8 cellular contexts compared by ENCODE assay signal in genomic region chr16:18521445-18522181, GRCh38. TPM values are rescaled to one million over a fixed set of nuclear protein-coding genes. Genes with fewer than 3 reads are reported as not detected.
DNase-seq lines count a peak whose midpoint lies in the region; ATAC-seq, FAIRE-seq and TF ChIP-seq lines count a peak whose summit lies in the region.
"Not testable (repeated sequence)": the region's sequence is repeated elsewhere in the genome, so short reads cannot be mapped to it uniquely, and the experiment has no call there.

No MANE protein-coding gene starts in this region.

- H3K4me2 ChIP-seq in HepG2 (ENCODE audit: low read depth, low read length): not testable (repeated sequence)

- not testable (repeated sequence) for TF ChIP-seq CTCF in body of pancreas (IDR thresholded peaks at IDR 0.05); heart right ventricle (IDR thresholded peaks at IDR 0.05); HepG2 (CRISPR knock-in tag; IDR thresholded peaks at IDR 0.05); mucosa of descending colon (IDR thresholded peaks at IDR 0.05)

- not testable (repeated sequence) for H3K36me3 ChIP-seq in body of pancreas (replicated peaks in 1 of 2; ENCODE audit: insufficient read depth in 1 of 2, low read depth in 2 of 2); heart right ventricle; HepG2 (replicated peaks in 1 of 2; ENCODE audit: control insufficient read depth in 1 of 2, insufficient read depth in 2 of 2, low read length in 2 of 2); mucosa of descending colon (ENCODE audit: low read depth)

- H4K20me1 ChIP-seq in HepG2 (ENCODE audit: insufficient read depth, low read length): not testable (repeated sequence)

- CTCF ChIA-PET in HepG2 (lab: Yijun Ruan, JAX; ENCODE audit: low intra/inter-chr PET ratio, low total read pairs): not testable (repeated sequence)

- H3K27ac ChIP-seq in body of pancreas; heart right ventricle; HepG2 (ENCODE audit: extremely low read length, insufficient read depth, low read length): not testable (repeated sequence)

- H2AFZ ChIP-seq in HepG2 (ENCODE audit: low read length): not testable (repeated sequence)

- FAIRE-seq in HepG2 (lab: Jason Lieb, UNC): peak; percentile 30

- not testable (repeated sequence) for H3K9me3 ChIP-seq in body of pancreas; heart right ventricle; HepG2 (ENCODE audit: low read length); mucosa of descending colon

- not testable (repeated sequence) for H3K9ac ChIP-seq in HepG2 (ENCODE audit: insufficient read depth, low read depth, low read length)

- TF ChIP-seq RAD21 in HepG2 (CRISPR knock-in tag; IDR thresholded peaks at IDR 0.05): not testable (repeated sequence)

- H3K79me2 ChIP-seq in HepG2 (ENCODE audit: insufficient read depth, low read length): not testable (repeated sequence)

- not testable (repeated sequence) for TF ChIP-seq POLR2A in body of pancreas (IDR thresholded peaks at IDR 0.05); HepG2 (IDR thresholded peaks at IDR 0.05; ENCODE audit: insufficient read depth in 1 of 2, low read depth in 2 of 2, low read length in 2 of 2)

- no CpG with 5 or more reads among the region's 15 CpGs for WGBS in body of pancreas, 2 donors
- WGBS in heart right ventricle, 2 donors: no CpG with 5 or more reads among the region's 15 CpGs
- WGBS in HepG2 (ENCODE audit: low lambda C conversion rate): no CpG with 5 or more reads among the region's 15 CpGs

- not testable (repeated sequence) for BruUV-seq in HepG2 (replicated peaks; lab: Mats Ljungman, UMichigan)

- not testable (repeated sequence) for H3K4me1 ChIP-seq in body of pancreas; heart right ventricle; HepG2 (ENCODE audit: insufficient read depth, low read length); mucosa of descending colon (ENCODE audit: low read depth)

- intact Hi-C loops in body of pancreas (cut with DNase I); Right ventricle myocardium superior (cut with DNase I); heart right ventricle (cut with DNase I); left ventricle myocardium superior (cut with micrococcal nuclease); left colon (cut with DNase I, micrococcal nuclease); HepG2 (cut with micrococcal nuclease; ENCODE audit: unreplicated experiment); mucosa of descending colon (cut with DNase I, micrococcal nuclease); sciatic nerve (cut with DNase I): not testable (repeated sequence)

- not testable (repeated sequence) for H3K4me3 ChIP-seq in body of pancreas; heart right ventricle; HepG2 (replicated peaks in 1 of 3; ENCODE audit: insufficient read depth in 1 of 3, low read depth in 2 of 3, low read length in 3 of 3); mucosa of descending colon

- DNase-seq in body of pancreas; Right ventricle myocardium superior; heart right ventricle; left ventricle myocardium superior; left colon; HepG2 (ENCODE audit: low spot score); mucosa of descending colon; sciatic nerve (ENCODE audit: low spot score): not testable (repeated sequence)

- POLR2A ChIA-PET in HepG2 (lab: Yijun Ruan, JAX): not testable (repeated sequence)

- in situ Hi-C loops in HepG2 (cut with HindIII; ENCODE audit: extremely low pct_ligation_motif_present, low pct_unique_long_range_greater_than_20kb): not testable (repeated sequence)

- H3K27me3 ChIP-seq in body of pancreas; heart right ventricle; HepG2 (ENCODE audit: control insufficient read depth in 1 of 2, insufficient read depth in 2 of 2, low read length in 2 of 2): not testable (repeated sequence)

- peak; percentile 79 for ATAC-seq in body of pancreas
- peak; percentile 59 for ATAC-seq in Right ventricle myocardium superior (ENCODE audit: poor library complexity)
- ATAC-seq in heart right ventricle: peak in 7 of 8 donors; percentile 52 to 84 (median 61)
- peak; percentile 63 for ATAC-seq in left ventricle myocardium superior
- ATAC-seq in left colon: peak; percentile 79
- peak; percentile 96 for ATAC-seq in HepG2
- ATAC-seq in mucosa of descending colon: peak; percentile 67
- peak; percentile 44 for ATAC-seq in sciatic nerve

- not testable (repeated sequence) for TF ChIP-seq EP300 in HepG2 (IDR thresholded peaks at IDR 0.05; ENCODE audit: low read depth in 2 of 2, low read length in 2 of 2); HepG2 (CRISPR knock-in tag; IDR thresholded peaks at IDR 0.05; ENCODE audit: borderline replicate concordance)

RNA-seq across cellular contexts. Expression of gene NOMO2, which starts 40.3 kb away (rescaled TPM):
- 100 to 1,000 TPM in 1 of 2 donors, 10 to 100 TPM in 1; 89.0 to 172 TPM for total RNA-seq in body of pancreas
- 186 TPM for total RNA-seq in Right ventricle myocardium superior
- 100 to 1,000 TPM; 127 to 239 (median 186) TPM for total RNA-seq in heart right ventricle
- 100 to 1,000 TPM; 106 to 118 TPM for polyA plus RNA-seq in heart right ventricle
- 180 TPM for total RNA-seq in left ventricle myocardium superior
- 100 to 1,000 TPM in 1 of 2 donors, 10 to 100 TPM in 1; 73.1 to 129 TPM for total RNA-seq in left colon
- total RNA-seq in HepG2 (2016; rRNA removed; fragmentation: Illumina TruSeq; extraction: Trizol): 122 and 217 TPM in 2 replicates
- total RNA-seq in HepG2 (2016; cell fraction: cytosol; rRNA removed; fragmentation: Illumina TruSeq; extraction: Trizol; ENCODE audit: low read depth): 46.7 and 50.8 TPM in 2 replicates
- total RNA-seq in HepG2 (2016; cell fraction: insoluble cytoplasmic fraction; rRNA removed; fragmentation: Illumina TruSeq; extraction: Trizol): 111 and 216 TPM in 2 replicates
- total RNA-seq in HepG2 (2016; cell fraction: membrane; rRNA removed; fragmentation: Illumina TruSeq; extraction: Trizol): 81.2 and 84.7 TPM in 2 replicates
- total RNA-seq in HepG2 (2016; cell fraction: nucleus; rRNA removed; fragmentation: Illumina TruSeq; extraction: Trizol): 242 and 298 TPM in 2 replicates
- 372 and 518 TPM in 2 replicates for polyA plus RNA-seq in HepG2 (2011; rRNA removed)
- polyA plus RNA-seq in HepG2 (2011; cell fraction: cytosol; rRNA removed): 323 and 357 TPM in 2 replicates
- polyA plus RNA-seq in HepG2 (2011; cell fraction: nucleus; rRNA removed): 366 and 382 TPM in 2 replicates
- 316 and 486 TPM in 2 replicates for polyA plus RNA-seq in HepG2 (2012)
- 28.4 and 28.9 TPM in 2 replicates for polyA plus RNA-seq in HepG2 (2016; cell fraction: cytosol; fragmentation: Illumina TruSeq; extraction: Trizol; ENCODE audit: low read depth)
- polyA plus RNA-seq in HepG2 (2016; cell fraction: insoluble cytoplasmic fraction; fragmentation: Illumina TruSeq; extraction: Trizol; ENCODE audit: low read depth): 110 and 140 TPM in 2 replicates
- polyA plus RNA-seq in HepG2 (2016; cell fraction: membrane; fragmentation: Illumina TruSeq; extraction: Trizol; ENCODE audit: low read depth): 63.9 and 69.0 TPM in 2 replicates
- polyA plus RNA-seq in HepG2 (2016; cell fraction: nucleus; fragmentation: Illumina TruSeq; extraction: Trizol; ENCODE audit: insufficient read depth, low read depth): 396 and 413 TPM in 2 replicates
- polyA minus RNA-seq in HepG2 (2011; rRNA and poly(A)+ RNA removed; ENCODE audit: low replicate concordance): 130 and 401 TPM in 2 replicates
- 255 and 305 TPM in 2 replicates for polyA minus RNA-seq in HepG2 (2011; cell fraction: cytosol; rRNA and poly(A)+ RNA removed)
- 114 and 160 TPM in 2 replicates for polyA minus RNA-seq in HepG2 (2011; cell fraction: nucleus; rRNA and poly(A)+ RNA removed)
- total RNA-seq in mucosa of descending colon: 100 to 1,000 TPM in 1 of 3 donors, 10 to 100 TPM in 2; 61.3 to 106 (median 81.2) TPM
- 66.9 TPM for total RNA-seq in sciatic nerve

Comparison
In these comparisons a context has a peak if more than half of its experiments do, and no peak if none do; other contexts are left out.
1. ATAC-seq: peak in every context shown above with its lines; median percentile 96 in HepG2; 79 in body of pancreas; 79 in left colon; 67 in mucosa of descending colon; 63 in left ventricle myocardium superior; 61 in heart right ventricle; 59 in Right ventricle myocardium superior; 44 in sciatic nerve.